Comparison of ENCODE assay signal across 20 cellular contexts in the genomic region with DNA sequence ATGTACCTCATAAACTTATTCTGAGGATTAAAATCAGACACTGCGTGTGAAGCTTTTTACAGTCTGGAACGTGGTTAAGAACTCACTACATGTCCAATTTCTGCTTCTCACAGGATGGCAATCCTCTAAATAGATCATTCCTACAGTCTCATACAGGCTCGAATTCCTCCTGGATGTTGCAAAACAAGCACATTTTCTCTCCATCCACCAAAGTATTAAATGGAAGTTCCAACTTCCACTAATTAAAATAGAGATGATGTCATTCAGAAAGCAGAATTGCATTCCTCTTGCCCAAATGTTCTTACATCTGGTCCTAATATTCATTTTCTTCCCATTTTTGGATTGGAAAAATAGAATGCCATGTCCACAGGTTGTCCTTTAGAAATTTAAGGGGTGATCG.
A peak's percentile ranks its signal among the peaks of the same experiment; 100 is the strongest.
DNase-seq lines count a peak whose midpoint lies in the region; ATAC-seq and TF ChIP-seq lines count a peak whose summit lies in the region.
"Had no signal": no experiment of that assay in that cellular context is flagged by ENCODE, and none has a peak within 500 bp of the region (broad histone marks: within the 10 kb centered on the region; RNA-seq: fewer than 3 reads in every experiment).

No MANE protein-coding gene starts in this region.

- no peaks in the 10 kb centered on the region for H3K9me2 ChIP-seq in PC-3 (replicated peaks; ENCODE audit: low read length)

- intact Hi-C loops in heart left ventricle (cut with DNase I) (no loop called here), PC-3 (cut with micrococcal nuclease) (no loop called here)

- H3K14ac ChIP-seq in neuronal stem cell (ENCODE audit: low read length) = no peak overlapping the region

- H3K23ac ChIP-seq in neuronal stem cell (ENCODE audit: low read depth, low read length, poor library complexity) = no peak overlapping the region

- H3K4me1 ChIP-seq in heart left ventricle (peaks cover 0 to 73% (median 3%) of the 10 kb centered on the region in 12 donors), right atrium auricular region (peaks cover 0 to 25% of the 10 kb centered on the region in 2 donors), muscle layer of duodenum (ENCODE audit: control insufficient read depth in 1 of 2, insufficient read depth in 2 of 2, low read length in 2 of 2) (peaks cover 0 to 22% of the 10 kb centered on the region in 2 donors), neuronal stem cell (ENCODE audit: control insufficient read depth in 2 of 2, insufficient read depth in 1 of 2, low read depth in 1 of 2, low read length in 2 of 2) (peaks cover 0 to 5% of the 10 kb centered on the region in 2 donors), PC-3 (ENCODE audit: insufficient read depth, low read length) (no peaks in the 10 kb centered on the region)
- H3K4me1 ChIP-seq: A549, right lobe of liver had no signal

- H3K9ac ChIP-seq in neuronal stem cell (ENCODE audit: low read depth, low read length, poor library complexity) (no peak overlapping the region), PC-3 (ENCODE audit: low read length) (no peak overlapping the region)

- H2BK5ac ChIP-seq in neuronal stem cell (ENCODE audit: low read length) = no peak overlapping the region

- H3K4me3 ChIP-seq in heart left ventricle (no peak overlapping the region), right atrium auricular region (no peak overlapping the region), muscle layer of duodenum (ENCODE audit: low read depth in 1 of 2, low read length in 2 of 2) (no peak overlapping the region), neuronal stem cell (ENCODE audit: low read length in 2 of 2) (no peak overlapping the region), PC-3 (ENCODE audit: low read length) (no peak overlapping the region)
- H3K4me3 ChIP-seq: A549, right lobe of liver had no signal

- no peak overlapping the region for H2BK15ac ChIP-seq in neuronal stem cell (ENCODE audit: low read length)

- H3K18ac ChIP-seq in neuronal stem cell (ENCODE audit: low read length) = no peak overlapping the region

- H3K9me3 ChIP-seq in heart left ventricle (no peaks in the 10 kb centered on the region), right atrium auricular region (no peaks in the 10 kb centered on the region), muscle layer of duodenum (ENCODE audit: control insufficient read depth in 1 of 2, low read length in 2 of 2) (no peaks in the 10 kb centered on the region), neuronal stem cell (replicated peaks in 1 of 2; ENCODE audit: control insufficient read depth in 2 of 2, insufficient read depth in 1 of 2, low read depth in 1 of 2, low read length in 2 of 2) (no peaks in the 10 kb centered on the region), PC-3 (ENCODE audit: low read length) (no peaks in the 10 kb centered on the region)
- H3K9me3 ChIP-seq: A549, right lobe of liver had no signal

- H3K9me3 Mint-ChIP-seq in stimulated activated naive CD8-positive, alpha-beta T cell treated with anti-CD3 and anti-CD28 coated beads, Interleukin-15, amount 100 ng/mL, for 72 hours = no peaks in the 10 kb centered on the region
- H3K9me3 Mint-ChIP-seq: effector memory CD8-positive, alpha-beta T cell; natural killer cell treated with Interleukin-12 subunit alpha and Interleukin-12 subunit beta and Interleukin-15 and Interleukin-18, amount 100 ng/mL, for 72 hours had no signal

- no peaks in the 10 kb centered on the region for H4K20me1 ChIP-seq in PC-3 (ENCODE audit: low read length)

- H3K27me3 ChIP-seq in heart left ventricle = no peaks in the 10 kb centered on the region
- H3K27me3 ChIP-seq in right atrium auricular region = no peaks in the 10 kb centered on the region
- no peaks in the 10 kb centered on the region for H3K27me3 ChIP-seq in muscle layer of duodenum (ENCODE audit: low read depth, low read length)
- no peaks in the 10 kb centered on the region for H3K27me3 ChIP-seq in neuronal stem cell (ENCODE audit: control insufficient read depth in 3 of 3, insufficient read depth in 3 of 3, low read depth in 1 of 3, low read length in 3 of 3)
- H3K27me3 ChIP-seq in PC-3 (ENCODE audit: low read length) = peaks cover 36% of the 10 kb centered on the region
- H3K27me3 ChIP-seq: right lobe of liver had no signal

- no peak for TF ChIP-seq CTCF in heart left ventricle (IDR thresholded peaks at IDR 0.05)
- TF ChIP-seq CTCF in right atrium auricular region (IDR thresholded peaks at IDR 0.05) = no peak
- TF ChIP-seq CTCF in PC-3 (conservative IDR thresholded peaks at IDR 0.05; ENCODE audit: low read depth, low read length) = no peak

- no peaks in the 10 kb centered on the region for H3F3A ChIP-seq in PC-3 (ENCODE audit: low read length, unreplicated experiment)

- no peak overlapping the region for H4K8ac ChIP-seq in neuronal stem cell (ENCODE audit: low read depth, low read length)

- H3K27ac ChIP-seq in heart left ventricle (peak overlapping the region in 4 of 12 donors; percentile 8 to 85 (median 27)), right atrium auricular region (peak overlapping the region in 1 of 2 donors; percentile 17), muscle layer of duodenum (ENCODE audit: low read length) (peak overlapping the region; percentile 73), neuronal stem cell (replicated peaks; ENCODE audit: low read length) (no peak overlapping the region), PC-3 (ENCODE audit: low read length) (no peak overlapping the region)
- H3K27ac ChIP-seq: A549, right lobe of liver had no signal

- H3K36me3 ChIP-seq in heart left ventricle = no peaks in the 10 kb centered on the region
- H3K36me3 ChIP-seq in right atrium auricular region = no peaks in the 10 kb centered on the region
- H3K36me3 ChIP-seq in muscle layer of duodenum (ENCODE audit: control insufficient read depth in 1 of 2, insufficient read depth in 2 of 2, low read length in 2 of 2) = peaks cover 0 to 14% of the 10 kb centered on the region in 2 donors
- no peaks in the 10 kb centered on the region for H3K36me3 ChIP-seq in neuronal stem cell (replicated peaks in 1 of 2; ENCODE audit: control insufficient read depth in 2 of 2, insufficient read depth in 2 of 2, low read length in 2 of 2)
- H3K36me3 ChIP-seq in PC-3 (ENCODE audit: low read depth, low read length) = no peaks in the 10 kb centered on the region
- H3K36me3 ChIP-seq: right lobe of liver had no signal

- H3K27ac Mint-ChIP-seq in stimulated activated naive CD8-positive, alpha-beta T cell treated with anti-CD3 and anti-CD28 coated beads, Interleukin-15, amount 100 ng/mL, for 72 hours = no peak overlapping the region
- H3K27ac Mint-ChIP-seq: activated CD4-positive, alpha-beta T cell treated with anti-CD3 and anti-CD28 coated beads for 36 hours; effector memory CD8-positive, alpha-beta T cell had no signal

- no peaks in the 10 kb centered on the region for H3K79me2 ChIP-seq in PC-3 (ENCODE audit: low read length)

- H3K4ac ChIP-seq in neuronal stem cell (ENCODE audit: low read length) = no peak overlapping the region

- H3K27me3 Mint-ChIP-seq in stimulated activated naive CD8-positive, alpha-beta T cell treated with anti-CD3 and anti-CD28 coated beads, Interleukin-15, amount 100 ng/mL, for 72 hours = peaks cover 50% of the 10 kb centered on the region

- no peak overlapping the region for H2AFZ ChIP-seq in neuronal stem cell (ENCODE audit: low read length)
- H2AFZ ChIP-seq in PC-3 (ENCODE audit: low read length) = no peak overlapping the region

- H4K91ac ChIP-seq in neuronal stem cell (ENCODE audit: low read depth, low read length, poor library complexity) = no peak overlapping the region

- no peak overlapping the region for H2BK12ac ChIP-seq in neuronal stem cell (ENCODE audit: low read length)

- TF ChIP-seq POLR2A in heart left ventricle (IDR thresholded peaks at IDR 0.05) = no peak

- CTCF ChIA-PET in PC-3 (lab: Charles Lee) = no interaction called here

- H3K4me2 ChIP-seq in neuronal stem cell (ENCODE audit: insufficient read depth, low read length, poor library complexity, severe bottlenecking) = no peak overlapping the region
- no peak overlapping the region for H3K4me2 ChIP-seq in PC-3 (ENCODE audit: low read length)
- H3K4me2 ChIP-seq: A549 had no signal

- POLR2A ChIA-PET in PC-3 (lab: Charles Lee; ENCODE audit: unreplicated experiment) = no interaction called here

- no peak overlapping the region for H2BK120ac ChIP-seq in neuronal stem cell (ENCODE audit: low read depth, low read length)

- no peak for DNase-seq in heart left ventricle
- DNase-seq in right atrium auricular region (ENCODE audit: low spot score) = no peak
- peak; percentile 38 for DNase-seq in epidermal melanocyte (ENCODE audit: insufficient read length, low spot score)
- no peak for DNase-seq in neuronal stem cell (ENCODE audit: low spot score)
- DNase-seq in stimulated activated naive CD8-positive, alpha-beta T cell treated with anti-CD3 and anti-CD28 coated beads, Interleukin-15, amount 100 ng/mL, for 72 hours = no peak
- no peak for DNase-seq in PC-3
- DNase-seq: activated CD4-positive, alpha-beta T cell treated with anti-CD3 and anti-CD28 coated beads for 36 hours; anterior cingulate cortex; DMS 273 treated with DMSO at 0.1 percent for 48 hours; effector memory CD8-positive, alpha-beta T cell; head of caudate nucleus; NCI-H1417; NCI-H524 treated with DMSO at 0.1 percent for 48 hours; right lobe of liver; T-helper 1 cell had no signal

- H3K4me1 Mint-ChIP-seq in stimulated activated naive CD8-positive, alpha-beta T cell treated with anti-CD3 and anti-CD28 coated beads, Interleukin-15, amount 100 ng/mL, for 72 hours = peaks cover 8% of the 10 kb centered on the region

- 74 to 77% (median 75%) methylated on average over 4 of the region's 4 CpGs for WGBS in heart left ventricle, 4 donors
- no CpG with 5 or more reads among the region's 4 CpGs for WGBS in neuronal stem cell (ENCODE audit: extremely low coverage in 2 of 2, insufficient read length in 2 of 2, insufficient replicate concordance in 1 of 2), 2 donors

- H2AK5ac ChIP-seq in neuronal stem cell (ENCODE audit: low read depth, low read length) = no peak overlapping the region

- no TSS peak for BruUV-seq in PC-3 (replicated peaks; lab: Mats Ljungman, UMichigan)

- H3K79me1 ChIP-seq in neuronal stem cell (ENCODE audit: low read depth, low read length) = no peaks in the 10 kb centered on the region

- H3K4me3 Mint-ChIP-seq in stimulated activated naive CD8-positive, alpha-beta T cell treated with anti-CD3 and anti-CD28 coated beads, Interleukin-15, amount 100 ng/mL, for 72 hours = no peak overlapping the region
- H3K4me3 Mint-ChIP-seq: activated CD4-positive, alpha-beta T cell treated with anti-CD3 and anti-CD28 coated beads for 36 hours; effector memory CD8-positive, alpha-beta T cell; natural killer cell treated with Interleukin-12 subunit alpha and Interleukin-12 subunit beta and Interleukin-15 and Interleukin-18, amount 100 ng/mL, for 72 hours had no signal

- ATAC-seq in heart left ventricle = peak in 3 of 4 donors; percentile 26 to 59 (median 45)
- no peak for ATAC-seq in GM18502 (IDR thresholded peaks at IDR 0.05; ENCODE audit: poor library complexity, unreplicated experiment)
- ATAC-seq in stimulated activated naive CD8-positive, alpha-beta T cell treated with anti-CD3 and anti-CD28 coated beads, Interleukin-15, amount 100 ng/mL, for 72 hours = no peak
- ATAC-seq in PC-3 = no peak
- ATAC-seq: A549; activated CD4-positive, alpha-beta T cell treated with anti-CD3 and anti-CD28 coated beads for 36 hours; effector memory CD8-positive, alpha-beta T cell; natural killer cell treated with Interleukin-12 subunit alpha and Interleukin-12 subunit beta and Interleukin-15 and Interleukin-18, amount 100 ng/mL, for 72 hours; Panc1 had no signal

Comparison
In these comparisons a context has a peak if more than half of its experiments do, and no peak if none do; other contexts are left out.
1. ATAC-seq: peak in heart left ventricle (3 of 4); none in GM18502 (single experiment), stimulated activated naive CD8-positive, alpha-beta T cell treated with anti-CD3 and anti-CD28 coated beads, Interleukin-15, amount 100 ng/mL, for 72 hours (single experiment) and PC-3 (single experiment).